8 cellular contexts compared by ENCODE assay signal in the genomic region with DNA sequence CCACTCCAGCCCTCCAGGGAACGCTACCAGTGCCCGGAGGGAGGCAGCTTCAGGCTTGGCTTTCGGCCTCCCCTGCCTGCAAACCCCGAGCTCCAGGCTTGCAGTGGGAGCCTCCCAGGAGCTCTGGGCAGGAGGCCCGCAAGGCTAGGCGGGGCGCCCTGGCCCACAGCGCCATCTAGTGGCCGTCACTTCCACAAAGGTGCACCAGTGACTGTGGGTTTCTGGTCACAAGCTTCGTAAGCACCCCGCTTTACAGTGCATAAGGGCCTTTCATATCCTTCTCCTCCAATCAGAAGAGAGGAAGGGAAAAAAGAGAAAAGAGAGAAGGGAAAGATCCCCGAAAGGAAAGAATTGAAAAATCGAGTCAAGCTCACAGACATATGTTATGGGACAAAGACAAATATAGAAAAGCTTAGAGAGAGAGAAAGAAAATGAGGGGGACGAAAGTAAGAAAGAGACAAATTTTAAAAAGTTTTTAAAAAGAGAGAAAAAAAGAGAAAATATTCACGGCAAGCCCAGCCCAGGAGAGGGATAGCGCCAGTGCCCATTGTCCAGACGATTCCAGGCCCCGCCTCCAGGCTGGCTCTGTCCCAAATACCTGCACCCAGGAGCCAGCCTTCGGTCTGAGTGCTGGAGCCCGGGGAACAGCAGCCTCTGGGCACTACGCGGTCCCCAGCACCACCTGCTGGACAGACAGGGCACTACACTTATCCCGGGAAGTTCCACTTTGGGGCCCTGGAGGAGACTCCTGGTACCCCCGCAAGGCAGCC.
DNase-seq lines count a peak whose midpoint lies in the region; ATAC-seq, FAIRE-seq and TF ChIP-seq lines count a peak whose summit lies in the region.

No MANE protein-coding gene starts in this region.

- 6% methylated on average over 24 of the region's 24 CpGs for WGBS in pancreas, 2 donors

- H3K4me1 ChIP-seq in ACC112 (ENCODE audit: control insufficient read depth, insufficient read depth, low read length, unreplicated experiment) (peaks cover 8% of the 10 kb centered on the region), pancreas (peaks cover 0 to 7% (median 0%) of the 10 kb centered on the region in 3 donors), tibial artery (peaks cover 0 to 23% (median 18%) of the 10 kb centered on the region in 4 donors)

- H3K4me3 ChIP-seq in ACC112 (ENCODE audit: low read depth, low read length) (peak overlapping the region; percentile 63), pancreas (peak overlapping the region in 2 of 4 donors; percentile 15 to 21), tibial artery (peak overlapping the region; percentile 21 to 45)

- H3K27ac ChIP-seq in ACC112 (ENCODE audit: low read depth, low read length) (no peak overlapping the region), pancreas (no peak overlapping the region), tibial artery (no peak overlapping the region)

- H3K36me3 ChIP-seq in ACC112 (ENCODE audit: insufficient read depth, low read length) (no peaks in the 10 kb centered on the region), pancreas (no peaks in the 10 kb centered on the region), tibial artery (peaks cover 7 to 22% (median 12%) of the 10 kb centered on the region in 3 donors)

- TF ChIP-seq CTCF in pancreas (IDR thresholded peaks at IDR 0.05): peak; percentile 73 to 87 (median 86)
- peak; percentile 83 to 93 for TF ChIP-seq CTCF in tibial artery (IDR thresholded peaks at IDR 0.05)

- no peak overlapping the region for H2AFZ ChIP-seq in ACC112 (ENCODE audit: low read length, unreplicated experiment)

- ATAC-seq in GM18909 (IDR thresholded peaks at IDR 0.05; ENCODE audit: poor library complexity, unreplicated experiment) (peak; percentile 60), pancreas (peak; percentile 93 to 97 (median 96))

- no peaks in the 10 kb centered on the region for H3K79me2 ChIP-seq in ACC112 (ENCODE audit: control insufficient read depth, insufficient read depth, low read length, unreplicated experiment)

- H3K27me3 ChIP-seq in ACC112 (ENCODE audit: insufficient read depth, low read length) (no peaks in the 10 kb centered on the region; the same call in 1 of the 2 replicates), pancreas (no peaks in the 10 kb centered on the region), tibial artery (no peaks in the 10 kb centered on the region)

- FAIRE-seq in pancreas (lab: Jason Lieb, UNC): no peak

- H3K9me3 ChIP-seq in pancreas: no peaks in the 10 kb centered on the region
- no peaks in the 10 kb centered on the region for H3K9me3 ChIP-seq in tibial artery

- DNase-seq in NCI-H1105 (lab: John Stamatoyannopoulos, UW) (peak; percentile 85), SW 1271 (lab: John Stamatoyannopoulos, UW) (peak; percentile 46 to 71), cardiac septum (ENCODE audit: low spot score) (peak; percentile 91), pancreas (peak; percentile 83 to 95 (median 92)), tibial artery (peak; percentile 72 to 91)
- DNase-seq in activated naive CD8-positive, alpha-beta T cell treated with anti-CD3 and anti-CD28 coated beads, Interleukin-2, amount 50 U/mL, for 16 hours (ENCODE audit: low read depth, low spot score): peak; percentile 32

- intact Hi-C loops in cardiac septum (cut with DNase I) (loop anchor here (1.0 to 2.0 kb wide), 4 partner anchors 834 to 958 kb away; no protein-coding TSS in a partner anchor), pancreas (cut with DNase I) (loop anchor here (5.0 to 10.0 kb wide), 2 partner anchors 943 to 946 kb away; no protein-coding TSS in a partner anchor), tibial artery (cut with DNase I; ENCODE audit: low total_unique reads) (no loop called here)

Comparison
In these comparisons a context has a peak if more than half of its experiments do, and no peak if none do; other contexts are left out.
1. DNase-seq: peak in every context shown above with its lines; median percentile 92 in pancreas; 91 in cardiac septum; 85 in NCI-H1105; 82 in tibial artery; 58 in SW 1271; 32 in activated naive CD8-positive, alpha-beta T cell treated with anti-CD3 and anti-CD28 coated beads, Interleukin-2, amount 50 U/mL, for 16 hours.